Comparison of ENCODE assay signal across 11 cellular contexts in the genomic region with DNA sequence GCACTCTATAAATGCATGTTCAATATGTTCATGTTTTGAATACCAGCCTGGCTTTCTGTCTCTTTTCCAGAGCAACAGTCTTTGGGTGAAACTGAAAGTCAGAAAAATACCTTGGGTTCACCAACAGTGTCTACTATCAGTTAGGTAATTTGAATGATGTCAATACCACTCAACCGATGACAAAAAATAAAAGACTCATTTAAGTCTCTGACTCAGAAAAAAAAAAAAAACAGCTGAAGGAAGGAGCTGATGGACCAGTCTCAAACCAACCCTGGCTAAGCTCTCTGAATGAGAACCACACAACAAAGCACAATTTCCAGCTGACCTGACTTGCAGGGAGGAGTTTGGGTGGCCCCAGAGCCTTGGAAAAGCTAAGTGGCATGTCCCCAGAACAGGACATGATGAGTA. TPM values are rescaled to one million over a fixed set of nuclear protein-coding genes. Genes with fewer than 3 reads are reported as not detected.
DNase-seq lines count a peak whose midpoint lies in the region; ATAC-seq, FAIRE-seq and TF ChIP-seq lines count a peak whose summit lies in the region.
"Had no signal": no experiment of that assay in that cellular context is flagged by ENCODE, and none has a peak within 500 bp of the region (broad histone marks: within the 10 kb centered on the region; RNA-seq: fewer than 3 reads in every experiment).

No MANE protein-coding gene starts in this region.

- no peak overlapping the region for H3K4me3 Mint-ChIP-seq in progenitor cell of endocrine pancreas (ENCODE audit: low read depth)
- H3K4me3 Mint-ChIP-seq: naive thymus-derived CD8-positive, alpha-beta T cell had no signal

- H3K9me3 Mint-ChIP-seq in progenitor cell of endocrine pancreas (ENCODE audit: low read depth) = no peaks in the 10 kb centered on the region
- H3K9me3 Mint-ChIP-seq: naive thymus-derived CD8-positive, alpha-beta T cell had no signal

- no peak for TF ChIP-seq CTCF in progenitor cell of endocrine pancreas (IDR thresholded peaks at IDR 0.05; ENCODE audit: unreplicated experiment)
- no peak for TF ChIP-seq CTCF in foreskin fibroblast (IDR thresholded peaks at IDR 0.05; ENCODE audit: low read depth, low read length)

- peak; percentile 87 for ATAC-seq in HG02840 (IDR thresholded peaks at IDR 0.05; ENCODE audit: low FRiP score, unreplicated experiment)
- ATAC-seq: naive thymus-derived CD8-positive, alpha-beta T cell had no signal

- peak; percentile 7 for DNase-seq in stimulated activated CD4-positive, alpha-beta T cell treated with anti-CD3 and anti-CD28 coated beads, Interleukin-15, amount 100 ng/mL, for 24 hours
- DNase-seq in stimulated activated CD4-positive, alpha-beta T cell treated with anti-CD3 and anti-CD28 coated beads, Interleukin-4, amount 100 ng/mL, for 1 hour = no peak
- DNase-seq in RCC 7860 (ENCODE audit: low spot score) (peak; percentile 86), NCI-H1105 (lab: John Stamatoyannopoulos, UW) (no peak), progenitor cell of endocrine pancreas (ENCODE audit: low spot score, unreplicated experiment) (no peak), CD1c-positive myeloid dendritic cell (ENCODE audit: extremely low spot score) (no peak), foreskin fibroblast (no peak)
- DNase-seq: C1 segment of cervical spinal cord; naive thymus-derived CD8-positive, alpha-beta T cell had no signal

- FAIRE-seq in RCC 7860 (lab: Jason Lieb, UNC) = peak; percentile 93

- no peak overlapping the region for H3K4me3 ChIP-seq in foreskin fibroblast (ENCODE audit: low read depth in 1 of 2, low read length in 2 of 2)
- H3K4me3 ChIP-seq: PC-9 had no signal

- no peak overlapping the region for H3K27ac Mint-ChIP-seq in progenitor cell of endocrine pancreas

- H3K27me3 Mint-ChIP-seq in progenitor cell of endocrine pancreas = peaks cover 7% of the 10 kb centered on the region

- peaks cover 2% of the 10 kb centered on the region for H3K36me3 Mint-ChIP-seq in progenitor cell of endocrine pancreas (ENCODE audit: insufficient read depth)
- H3K36me3 Mint-ChIP-seq: naive thymus-derived CD8-positive, alpha-beta T cell had no signal

- peaks cover 15% of the 10 kb centered on the region for H3K4me1 Mint-ChIP-seq in progenitor cell of endocrine pancreas (ENCODE audit: low read depth)

RNA-seq across cellular contexts. Expression of gene ABLIM1, which starts 42.5 kb away (rescaled TPM):
- 59.1 and 60.5 TPM in 2 replicates for total RNA-seq in progenitor cell of endocrine pancreas

Comparison
In these comparisons a context has a peak if more than half of its experiments do, and no peak if none do; other contexts are left out.
1. DNase-seq: peak in stimulated activated CD4-positive, alpha-beta T cell treated with anti-CD3 and anti-CD28 coated beads, Interleukin-15, amount 100 ng/mL, for 24 hours (single experiment) and RCC 7860 (single experiment); none in stimulated activated CD4-positive, alpha-beta T cell treated with anti-CD3 and anti-CD28 coated beads, Interleukin-4, amount 100 ng/mL, for 1 hour (single experiment), NCI-H1105 (single experiment), progenitor cell of endocrine pancreas (single experiment), CD1c-positive myeloid dendritic cell (single experiment) and foreskin fibroblast (0 of 2).